In the genomic region with DNA sequence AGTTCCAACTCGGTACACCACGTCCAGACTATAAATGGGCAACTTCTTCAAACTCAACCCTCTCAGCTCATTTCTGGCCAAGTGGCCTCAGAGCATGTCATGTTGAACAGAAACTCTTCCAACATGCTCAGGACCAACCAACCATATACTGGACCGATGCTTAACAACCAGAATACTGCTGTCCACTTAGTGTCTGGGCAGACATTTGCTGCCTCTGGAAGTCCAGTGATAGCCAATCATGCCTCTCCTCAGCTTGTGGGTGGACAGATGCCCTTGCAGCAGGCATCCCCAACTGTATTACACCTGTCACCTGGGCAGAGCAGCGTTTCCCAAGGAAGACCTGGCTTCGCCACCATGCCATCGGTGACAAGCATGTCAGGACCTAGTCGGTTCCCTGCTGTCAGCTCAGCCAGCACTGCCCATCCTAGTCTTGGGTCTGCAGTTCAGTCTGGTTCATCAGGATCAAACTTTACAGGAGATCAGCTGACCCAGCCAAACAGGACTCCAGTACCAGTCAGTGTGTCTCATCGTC, we compare ENCODE assay signal across 14 cellular contexts. TPM values are rescaled to one million over a fixed set of nuclear protein-coding genes. Genes with fewer than 3 reads are reported as not detected.
DNase-seq lines count a peak whose midpoint lies in the region; ATAC-seq and TF ChIP-seq lines count a peak whose summit lies in the region.
"Had no signal": no experiment of that assay in that cellular context is flagged by ENCODE, and none has a peak within 500 bp of the region (broad histone marks: within the 10 kb centered on the region; RNA-seq: fewer than 3 reads in every experiment).

No MANE protein-coding gene starts in this region.

- peaks cover 16% of the 10 kb centered on the region for H3K4me1 Mint-ChIP-seq in CD8-positive, alpha-beta T cell (ENCODE audit: low read depth)
- peaks cover 7 to 17% of the 10 kb centered on the region in 2 donors for H3K4me1 Mint-ChIP-seq in effector memory CD8-positive, alpha-beta T cell (ENCODE audit: low read depth in 2 of 2)
- H3K4me1 Mint-ChIP-seq in neural crest cell: no peaks in the 10 kb centered on the region
- H3K4me1 Mint-ChIP-seq: H9 had no signal

- H3K4me1 ChIP-seq in CD8-positive, alpha-beta T cell (ENCODE audit: insufficient read depth, low read length): no peaks in the 10 kb centered on the region
- H3K4me1 ChIP-seq in Karpas-422 (ENCODE audit: low read length) (no peaks in the 10 kb centered on the region), HAP-1 (no peaks in the 10 kb centered on the region)
- H3K4me1 ChIP-seq: BLaER1 treated with 17β-estradiol and CSF1 and Interleukin-3, amounts not matched to agents 10 nM and 100 nM had no signal

- in situ Hi-C loops in HAP-1 (cut with MboI; ENCODE audit: low sequenced_read_pairs): no loop called here

- ATAC-seq in CD8-positive, alpha-beta T cell: no peak
- ATAC-seq in effector memory CD8-positive, alpha-beta T cell (replicated peaks): no peak

- H3K9me3 Mint-ChIP-seq in CD8-positive, alpha-beta T cell: no peaks in the 10 kb centered on the region
- H3K9me3 Mint-ChIP-seq in effector memory CD8-positive, alpha-beta T cell: no peaks in the 10 kb centered on the region
- no peaks in the 10 kb centered on the region for H3K9me3 Mint-ChIP-seq in neural crest cell
- H3K9me3 Mint-ChIP-seq: CD4-positive, alpha-beta memory T cell; H9 had no signal

- H2AFZ ChIP-seq in Karpas-422 (ENCODE audit: low read length): no peak overlapping the region

- DNase-seq in CD8-positive, alpha-beta T cell: no peak
- DNase-seq in effector memory CD8-positive, alpha-beta T cell: no peak
- DNase-seq in neural crest cell (ENCODE audit: low read depth, low spot score): no peak
- DNase-seq in Karpas-422: no peak
- no peak for DNase-seq in HAP-1 (ENCODE audit: low spot score in 2 of 2)
- no peak for DNase-seq in activated CD8-positive, alpha-beta memory T cell treated with anti-CD3 and anti-CD28 coated beads, Interleukin-2, amount 50 U/mL, for 48 hours
- DNase-seq in GOT3 (lab: John Stamatoyannopoulos, UW): no peak
- DNase-seq: Calu3; CD4-positive, alpha-beta memory T cell; DMS79 treated with DMSO at 0.1 percent for 48 hours; GF-D8; H9 had no signal

- no peaks in the 10 kb centered on the region for H3K9me2 ChIP-seq in Karpas-422 (replicated peaks; ENCODE audit: insufficient read depth, low read length)

- no peak overlapping the region for H3K4me2 ChIP-seq in Karpas-422 (ENCODE audit: low read depth, low read length, poor library complexity, severe bottlenecking)
- H3K4me2 ChIP-seq: BLaER1 treated with 17β-estradiol and CSF1 and Interleukin-3, amounts not matched to agents 10 nM and 100 nM had no signal

- H3K27me3 ChIP-seq in CD8-positive, alpha-beta T cell (ENCODE audit: insufficient read depth, low read length): no peaks in the 10 kb centered on the region
- H3K27me3 ChIP-seq in Karpas-422 (ENCODE audit: low read length): no peaks in the 10 kb centered on the region
- no peaks in the 10 kb centered on the region for H3K27me3 ChIP-seq in HAP-1 (ENCODE audit: low read depth)
- H3K27me3 ChIP-seq: BLaER1 treated with 17β-estradiol and CSF1 and Interleukin-3, amounts not matched to agents 10 nM and 100 nM had no signal

- no peaks in the 10 kb centered on the region for H4K20me1 ChIP-seq in Karpas-422 (ENCODE audit: insufficient read depth, low read depth, low read length)
- H4K20me1 ChIP-seq: BLaER1 treated with 17β-estradiol and CSF1 and Interleukin-3, amounts not matched to agents 10 nM and 100 nM had no signal

- no peak overlapping the region for H3K9ac ChIP-seq in Karpas-422 (ENCODE audit: low read length)
- H3K9ac ChIP-seq: BLaER1 treated with 17β-estradiol and CSF1 and Interleukin-3, amounts not matched to agents 10 nM and 100 nM had no signal

- H3K9me3 ChIP-seq in CD8-positive, alpha-beta T cell (ENCODE audit: low read length): no peaks in the 10 kb centered on the region
- H3K9me3 ChIP-seq in Karpas-422 (ENCODE audit: low read length): no peaks in the 10 kb centered on the region
- no peaks in the 10 kb centered on the region for H3K9me3 ChIP-seq in HAP-1
- H3K9me3 ChIP-seq: BLaER1 treated with 17β-estradiol and CSF1 and Interleukin-3, amounts not matched to agents 10 nM and 100 nM had no signal

- H3K4me3 Mint-ChIP-seq in CD8-positive, alpha-beta T cell: no peak overlapping the region
- H3K4me3 Mint-ChIP-seq in effector memory CD8-positive, alpha-beta T cell: no peak overlapping the region
- H3K4me3 Mint-ChIP-seq in neural crest cell: no peak overlapping the region
- H3K4me3 Mint-ChIP-seq: B cell; CD4-positive, alpha-beta memory T cell; H9 had no signal

- CTCF ChIA-PET in CD8-positive, alpha-beta T cell (lab: Charles Lee): interaction anchor here (0.9 to 1.8 kb wide), 3 partner anchors 25 to 103 kb away, joined by 3 to 4 read pairs (median 3); no protein-coding TSS in a partner anchor

- POLR2A ChIA-PET in CD8-positive, alpha-beta T cell (lab: Charles Lee): no interaction called here

- H3K79me2 ChIP-seq in Karpas-422 (ENCODE audit: low read length): peaks cover 5% of the 10 kb centered on the region; the same call in 1 of the 2 replicates

- peaks cover 72% of the 10 kb centered on the region for H3K36me3 Mint-ChIP-seq in CD8-positive, alpha-beta T cell
- peaks cover 63% of the 10 kb centered on the region for H3K36me3 Mint-ChIP-seq in effector memory CD8-positive, alpha-beta T cell (ENCODE audit: insufficient read depth)
- peaks cover 6% of the 10 kb centered on the region for H3K36me3 Mint-ChIP-seq in neural crest cell (ENCODE audit: low read depth)

- intact Hi-C loops in CD8-positive, alpha-beta T cell (cut with DNase I, micrococcal nuclease): loop anchor here in 1 of 2 experiments (2.0 kb wide), 1 partner anchor 17 kb away; no protein-coding TSS in a partner anchor

- peaks cover 38% of the 10 kb centered on the region for H3K36me3 ChIP-seq in CD8-positive, alpha-beta T cell (ENCODE audit: insufficient read depth, low read length)
- peaks cover 27% of the 10 kb centered on the region for H3K36me3 ChIP-seq in Karpas-422 (ENCODE audit: insufficient read depth, low read length)
- H3K36me3 ChIP-seq in HAP-1 (replicated peaks): peaks cover 5% of the 10 kb centered on the region; the same call in 1 of the 2 replicates

- H3K27ac Mint-ChIP-seq in CD8-positive, alpha-beta T cell: peak overlapping the region; percentile 52
- peak overlapping the region; percentile 45 to 46 for H3K27ac Mint-ChIP-seq in effector memory CD8-positive, alpha-beta T cell
- H3K27ac Mint-ChIP-seq in neural crest cell (ENCODE audit: unreplicated experiment): peak overlapping the region; percentile 86
- H3K27ac Mint-ChIP-seq: B cell had no signal

- H3K27me3 Mint-ChIP-seq in CD8-positive, alpha-beta T cell (ENCODE audit: low read depth): no peaks in the 10 kb centered on the region
- no peaks in the 10 kb centered on the region for H3K27me3 Mint-ChIP-seq in effector memory CD8-positive, alpha-beta T cell
- no peaks in the 10 kb centered on the region for H3K27me3 Mint-ChIP-seq in neural crest cell (ENCODE audit: low read depth)
- H3K27me3 Mint-ChIP-seq: B cell; CD4-positive, alpha-beta memory T cell had no signal

- H3K27ac ChIP-seq in CD8-positive, alpha-beta T cell (ENCODE audit: low read depth, low read length): no peak overlapping the region
- no peak overlapping the region for H3K27ac ChIP-seq in Karpas-422 (ENCODE audit: low read length)
- H3K27ac ChIP-seq: BLaER1 treated with 17β-estradiol and CSF1 and Interleukin-3, amounts not matched to agents 10 nM and 100 nM had no signal

- no peak overlapping the region for H3K4me3 ChIP-seq in CD8-positive, alpha-beta T cell (ENCODE audit: low read depth, low read length)
- H3K4me3 ChIP-seq in Karpas-422 (ENCODE audit: low read length): no peak overlapping the region
- no peak overlapping the region for H3K4me3 ChIP-seq in HAP-1
- H3K4me3 ChIP-seq: BLaER1 treated with 17β-estradiol and CSF1 and Interleukin-3, amounts not matched to agents 10 nM and 100 nM had no signal

- TF ChIP-seq CTCF in CD8-positive, alpha-beta T cell (IDR thresholded peaks at IDR 0.05): no peak
- no peak for TF ChIP-seq CTCF in neural crest cell (conservative IDR thresholded peaks at IDR 0.05)

RNA-seq across cellular contexts. Expression of gene BICRAL, which starts 47.8 kb away (rescaled TPM):
- 10 to 100 TPM; 14.4 to 14.8 TPM for total RNA-seq in CD8-positive, alpha-beta T cell
- 6.2 and 6.7 TPM in 2 replicates for total RNA-seq in neural crest cell
- 8.8 and 16.8 TPM in 2 replicates for total RNA-seq in Karpas-422 (2014; rRNA removed; shearing (Covaris generic); ENCODE audit: low replicate concordance)

RNA-seq across cellular contexts. Expression of gene RPL7L1, which starts 49.8 kb away (rescaled TPM):
- 10 to 100 TPM; 67.9 to 68.6 TPM for total RNA-seq in CD8-positive, alpha-beta T cell
- 103 and 105 TPM in 2 replicates for total RNA-seq in neural crest cell
- 97.6 and 104 TPM in 2 replicates for total RNA-seq in Karpas-422 (2014; rRNA removed; shearing (Covaris generic); ENCODE audit: low replicate concordance)
